Comparison of ENCODE assay signal across 12 cellular contexts in genomic region chr10:35821339-35821911, GRCh38.
A peak's percentile ranks its signal among the peaks of the same experiment; 100 is the strongest.
DNase-seq lines count a peak whose midpoint lies in the region; ATAC-seq and TF ChIP-seq lines count a peak whose summit lies in the region.
"Had no signal": no experiment of that assay in that cellular context is flagged by ENCODE, and none has a peak within 500 bp of the region (broad histone marks: within the 10 kb centered on the region; RNA-seq: fewer than 3 reads in every experiment).

No MANE protein-coding gene starts in this region.

- peaks cover 0 to 5% of the 10 kb centered on the region in 2 donors for H3K9me3 Mint-ChIP-seq in stimulated activated naive CD8-positive, alpha-beta T cell treated with anti-CD3 and anti-CD28 coated beads, Interleukin-15, amount 100 ng/mL, for 72 hours

- TF ChIP-seq POLR2A in testis (IDR thresholded peaks at IDR 0.05), result no peak

- H3K27ac Mint-ChIP-seq in stimulated activated naive CD8-positive, alpha-beta T cell treated with anti-CD3 and anti-CD28 coated beads, Interleukin-15, amount 100 ng/mL, for 72 hours, result no peak overlapping the region
- H3K27ac Mint-ChIP-seq: naive B cell had no signal

- peak; percentile 74 for DNase-seq in MV-4-11 (lab: John Stamatoyannopoulos, UW)
- peak; percentile 3 for DNase-seq in iris pigment epithelial cell (ENCODE audit: low read depth)
- DNase-seq in upper lobe of right lung, result no peak
- no peak for DNase-seq in cardiac septum (ENCODE audit: low spot score)
- no peak for DNase-seq in stimulated activated naive CD8-positive, alpha-beta T cell treated with anti-CD3 and anti-CD28 coated beads, Interleukin-15, amount 100 ng/mL, for 72 hours
- DNase-seq in testis, result no peak
- DNase-seq: COR-L47; naive B cell; stimulated activated CD4-positive, alpha-beta T cell treated with anti-CD3 and anti-CD28 coated beads, Interleukin-2, amount 100 ng/mL, for 48 hours had no signal

- no peaks in the 10 kb centered on the region for H3K4me1 Mint-ChIP-seq in stimulated activated naive CD8-positive, alpha-beta T cell treated with anti-CD3 and anti-CD28 coated beads, Interleukin-15, amount 100 ng/mL, for 72 hours
- H3K4me1 Mint-ChIP-seq: naive B cell had no signal

- H3K4me1 ChIP-seq in upper lobe of right lung (peaks cover 4% of the 10 kb centered on the region), testis (peaks cover 9% of the 10 kb centered on the region)

- no peaks in the 10 kb centered on the region for H3K27me3 ChIP-seq in upper lobe of right lung
- no peaks in the 10 kb centered on the region for H3K27me3 ChIP-seq in testis
- H3K27me3 ChIP-seq: vagina had no signal

- no peak overlapping the region for H3K4me3 Mint-ChIP-seq in stimulated activated naive CD8-positive, alpha-beta T cell treated with anti-CD3 and anti-CD28 coated beads, Interleukin-15, amount 100 ng/mL, for 72 hours
- H3K4me3 Mint-ChIP-seq: naive B cell had no signal

- no peaks in the 10 kb centered on the region for H3K9me3 ChIP-seq in upper lobe of right lung
- no peaks in the 10 kb centered on the region for H3K9me3 ChIP-seq in testis
- H3K9me3 ChIP-seq: vagina had no signal

- H3K27me3 Mint-ChIP-seq in stimulated activated naive CD8-positive, alpha-beta T cell treated with anti-CD3 and anti-CD28 coated beads, Interleukin-15, amount 100 ng/mL, for 72 hours, result no peaks in the 10 kb centered on the region
- H3K27me3 Mint-ChIP-seq: naive B cell had no signal

- intact Hi-C loops in upper lobe of right lung (cut with DNase I) (no loop called here), cardiac septum (cut with DNase I) (no loop called here), testis (cut with DNase I; ENCODE audit: low total_unique reads) (no loop called here)

- no peak for TF ChIP-seq CTCF in upper lobe of right lung (IDR thresholded peaks at IDR 0.05)
- no peak for TF ChIP-seq CTCF in testis (IDR thresholded peaks at IDR 0.05)

- ATAC-seq in GM18511 (IDR thresholded peaks at IDR 0.05; ENCODE audit: unreplicated experiment) (peak; percentile 86), HG02588 (IDR thresholded peaks at IDR 0.05; ENCODE audit: unreplicated experiment) (peak; percentile 94), upper lobe of right lung (no peak)
- ATAC-seq in stimulated activated naive CD8-positive, alpha-beta T cell treated with anti-CD3 and anti-CD28 coated beads, Interleukin-15, amount 100 ng/mL, for 72 hours, result no peak

- H3K27ac ChIP-seq in upper lobe of right lung (no peak overlapping the region), testis (no peak overlapping the region)
- H3K27ac ChIP-seq: vagina had no signal

- 70 to 73% methylated on average over 4 of the region's 4 CpGs for WGBS in testis, 2 donors

- no peak overlapping the region for H3K4me3 ChIP-seq in upper lobe of right lung
- H3K4me3 ChIP-seq in testis, result no peak overlapping the region
- H3K4me3 ChIP-seq: vagina had no signal

- H3K36me3 ChIP-seq in upper lobe of right lung (no peaks in the 10 kb centered on the region), testis (ENCODE audit: low read depth, missing control alignments) (no peaks in the 10 kb centered on the region)
- H3K36me3 ChIP-seq: vagina had no signal

Comparison
In these comparisons a context has a peak if more than half of its experiments do, and no peak if none do; other contexts are left out.
1. ATAC-seq: peak in GM18511 (single experiment) and HG02588 (single experiment); none in upper lobe of right lung (single experiment) and stimulated activated naive CD8-positive, alpha-beta T cell treated with anti-CD3 and anti-CD28 coated beads, Interleukin-15, amount 100 ng/mL, for 72 hours (single experiment).
2. DNase-seq: peak in MV-4-11 (single experiment) and iris pigment epithelial cell (single experiment); none in upper lobe of right lung (single experiment), cardiac septum (single experiment), stimulated activated naive CD8-positive, alpha-beta T cell treated with anti-CD3 and anti-CD28 coated beads, Interleukin-15, amount 100 ng/mL, for 72 hours (0 of 2) and testis (single experiment).